9 cellular contexts compared by ENCODE assay signal in the genomic region with DNA sequence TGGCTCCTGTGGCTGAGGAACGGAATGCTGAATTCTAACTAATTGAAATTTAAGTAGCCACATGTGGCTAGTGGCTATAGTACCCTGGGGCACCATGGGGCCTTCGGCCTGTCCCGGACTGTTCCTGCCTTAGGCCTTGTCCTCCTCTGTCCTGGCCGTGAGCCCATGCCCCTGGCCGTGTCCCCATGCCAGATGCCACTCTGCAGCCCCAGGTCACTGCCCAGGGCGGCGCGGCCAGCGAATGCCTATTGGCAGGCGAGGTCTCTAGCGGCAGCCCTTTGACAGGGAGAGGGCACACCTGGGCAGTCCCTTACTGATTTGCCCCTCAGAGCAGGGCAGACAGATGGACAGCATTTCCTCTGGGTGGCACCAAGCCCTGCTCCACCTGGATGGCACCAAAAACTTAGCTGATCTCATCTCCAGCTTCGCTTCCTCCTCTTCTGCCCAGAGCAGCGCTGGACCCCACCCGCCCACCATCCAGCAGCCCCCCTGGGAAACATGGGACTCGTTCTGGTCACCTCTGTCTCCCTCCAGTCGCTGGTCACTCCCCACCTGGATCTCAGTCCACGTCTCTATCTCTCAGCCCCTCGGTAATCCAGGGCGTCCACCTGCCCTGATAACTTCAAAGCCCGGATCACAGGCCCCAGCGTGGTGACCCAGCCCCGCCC. TPM values are rescaled to one million over a fixed set of nuclear protein-coding genes. Genes with fewer than 3 reads are reported as not detected.
DNase-seq lines count a peak whose midpoint lies in the region; ATAC-seq, FAIRE-seq and TF ChIP-seq lines count a peak whose summit lies in the region.
"Had no signal": no experiment of that assay in that cellular context is flagged by ENCODE, and none has a peak within 500 bp of the region (broad histone marks: within the 10 kb centered on the region; RNA-seq: fewer than 3 reads in every experiment).

No MANE protein-coding gene starts in this region.

- H3K9me3 ChIP-seq in GM23248 (ENCODE audit: low read depth) = no peaks in the 10 kb centered on the region
- no peaks in the 10 kb centered on the region for H3K9me3 ChIP-seq in SK-N-MC (ENCODE audit: low read depth, low read length)
- H3K9me3 ChIP-seq in hepatocyte (ENCODE audit: low read depth) = no peaks in the 10 kb centered on the region

- peaks cover 10% of the 10 kb centered on the region for H3F3A ChIP-seq in GM23248 (ENCODE audit: insufficient read depth)

- H2BK15ac ChIP-seq in mesendoderm (replicated peaks; ENCODE audit: low read depth) = no peak overlapping the region

- H3K4me3 ChIP-seq in GM23248 (no peak overlapping the region), SK-N-MC (peak overlapping the region; percentile 89), hepatocyte (no peak overlapping the region), mesendoderm (ENCODE audit: low read length) (no peak overlapping the region)

- H3K9me2 ChIP-seq in GM23248 (ENCODE audit: insufficient read depth) (no peaks in the 10 kb centered on the region), hepatocyte (replicated peaks; ENCODE audit: insufficient read depth) (no peaks in the 10 kb centered on the region)

- H3K4me2 ChIP-seq in GM23248 (ENCODE audit: unreplicated experiment) = no peak overlapping the region
- H3K4me2 ChIP-seq in hepatocyte = peak overlapping the region; percentile 94
- no peak overlapping the region for H3K4me2 ChIP-seq in mesendoderm (ENCODE audit: low read length)

- H3K27me3 Mint-ChIP-seq in stimulated activated naive B cell treated with anti-CD40 and anti-IgM and Interleukin-4, amounts not matched to agents 10 μg/mL and 1 μg/mL and 100 μg/mL, for 72 hours = no peaks in the 10 kb centered on the region

- H3K27me3 ChIP-seq in GM23248 (replicated peaks; ENCODE audit: insufficient read depth) (no peaks in the 10 kb centered on the region), hepatocyte (no peaks in the 10 kb centered on the region), mesendoderm (ENCODE audit: insufficient read depth, low read length, poor library complexity) (no peaks in the 10 kb centered on the region)

- H3K79me2 ChIP-seq in GM23248 (ENCODE audit: insufficient read depth) (peaks cover 14% of the 10 kb centered on the region), hepatocyte (peaks cover 29% of the 10 kb centered on the region), mesendoderm (ENCODE audit: control insufficient read depth, insufficient read depth, low read length) (no peaks in the 10 kb centered on the region)

- no peak overlapping the region for H3K56ac ChIP-seq in mesendoderm (ENCODE audit: low read length)

- H2AFZ ChIP-seq in GM23248 (peak overlapping the region; percentile 99), hepatocyte (peak overlapping the region; percentile 94)

- no peak overlapping the region for H2BK120ac ChIP-seq in mesendoderm (ENCODE audit: low read depth, low read length)

- H3K4me1 Mint-ChIP-seq in stimulated activated naive B cell treated with anti-CD40 and anti-IgM and Interleukin-4, amounts not matched to agents 10 μg/mL and 1 μg/mL and 100 μg/mL, for 72 hours = peaks cover 71 to 88% of the 10 kb centered on the region in 2 donors

- DNase-seq in GM23248 (no peak), SK-N-MC (ENCODE audit: low read depth, low spot score) (no peak), hepatocyte (ENCODE audit: low spot score) (peak; percentile 5), mesendoderm (no peak), pons (ENCODE audit: low spot score) (no peak), GF-D8 (lab: John Stamatoyannopoulos, UW) (no peak), frontal cortex (ENCODE audit: low spot score in 2 of 2) (no peak)
- no peak for DNase-seq in stimulated activated naive B cell treated with anti-CD40 and anti-IgM and Interleukin-4, amounts not matched to agents 10 μg/mL and 1 μg/mL and 100 μg/mL, for 72 hours

- H2BK5ac ChIP-seq in mesendoderm (ENCODE audit: low read length) = no peak overlapping the region

- 75 to 79% methylated on average over 20 to 22 of the region's 22 CpGs for WGBS in GM23248 (ENCODE audit: low coverage in 1 of 2, low lambda C conversion rate in 2 of 2, missing lambda C conversion rate in 2 of 2), 2 experiments
- 70% methylated on average over 22 of the region's 22 CpGs for WGBS in hepatocyte (ENCODE audit: low lambda C conversion rate, missing lambda C conversion rate)
- WGBS in mesendoderm (ENCODE audit: extremely low coverage, insufficient coverage, low lambda C conversion rate) = no CpG with 5 or more reads among the region's 22 CpGs

- H3K4me3 Mint-ChIP-seq in stimulated activated naive B cell treated with anti-CD40 and anti-IgM and Interleukin-4, amounts not matched to agents 10 μg/mL and 1 μg/mL and 100 μg/mL, for 72 hours = peak overlapping the region; percentile 94 to 99

- in situ Hi-C loops in GM23248 (cut with MboI) = no loop called here

- no peak overlapping the region for H2AK5ac ChIP-seq in mesendoderm (ENCODE audit: low read length)

- no peak overlapping the region for H3K4ac ChIP-seq in mesendoderm (ENCODE audit: low read depth, low read length)

- H3K9ac ChIP-seq in GM23248 = no peak overlapping the region
- H3K9ac ChIP-seq in SK-N-MC (ENCODE audit: insufficient read length) = peak overlapping the region; percentile 87
- no peak overlapping the region for H3K9ac ChIP-seq in mesendoderm (ENCODE audit: low read length)

- TF ChIP-seq CTCF in hepatocyte (IDR thresholded peaks at IDR 0.05; ENCODE audit: poor library complexity) = no peak

- peak; percentile 27 to 28 for ATAC-seq in stimulated activated naive B cell treated with anti-CD40 and anti-IgM and Interleukin-4, amounts not matched to agents 10 μg/mL and 1 μg/mL and 100 μg/mL, for 72 hours (replicated peaks)

- H3K9me3 Mint-ChIP-seq in stimulated activated naive B cell treated with anti-CD40 and anti-IgM and Interleukin-4, amounts not matched to agents 10 μg/mL and 1 μg/mL and 100 μg/mL, for 72 hours = no peaks in the 10 kb centered on the region

- H4K5ac ChIP-seq in mesendoderm (ENCODE audit: low read length) = no peak overlapping the region

- no peak overlapping the region for H3K18ac ChIP-seq in mesendoderm (ENCODE audit: low read length)

- no peak overlapping the region for H3K23ac ChIP-seq in mesendoderm (ENCODE audit: low read length)

- no peak for FAIRE-seq in frontal cortex (lab: Jason Lieb, UNC)

- peak overlapping the region; percentile 100 for H3K27ac Mint-ChIP-seq in stimulated activated naive B cell treated with anti-CD40 and anti-IgM and Interleukin-4, amounts not matched to agents 10 μg/mL and 1 μg/mL and 100 μg/mL, for 72 hours

- peaks cover 20 to 39% of the 10 kb centered on the region in 2 donors for H3K36me3 Mint-ChIP-seq in stimulated activated naive B cell treated with anti-CD40 and anti-IgM and Interleukin-4, amounts not matched to agents 10 μg/mL and 1 μg/mL and 100 μg/mL, for 72 hours

- H3K27ac ChIP-seq in GM23248 (no peak overlapping the region), SK-N-MC (peak overlapping the region; percentile 86; the same call in 1 of the 2 replicates), hepatocyte (peak overlapping the region; percentile 88), mesendoderm (ENCODE audit: low read depth, low read length) (no peak overlapping the region)

- H4K8ac ChIP-seq in mesendoderm (ENCODE audit: low read depth, low read length) = no peak overlapping the region

- peaks cover 3% of the 10 kb centered on the region for H3K79me1 ChIP-seq in mesendoderm (ENCODE audit: low read length)

- no peaks in the 10 kb centered on the region for H4K20me1 ChIP-seq in GM23248 (ENCODE audit: insufficient read depth)
- H4K20me1 ChIP-seq in hepatocyte (ENCODE audit: insufficient read depth, poor library complexity, severe bottlenecking) = peaks cover 6% of the 10 kb centered on the region

- peaks cover 8% of the 10 kb centered on the region for H3K4me1 ChIP-seq in GM23248 (ENCODE audit: insufficient read depth)
- peaks cover 33% of the 10 kb centered on the region for H3K4me1 ChIP-seq in hepatocyte (ENCODE audit: insufficient read depth)
- no peaks in the 10 kb centered on the region for H3K4me1 ChIP-seq in mesendoderm (ENCODE audit: control insufficient read depth, low read depth, low read length)

- H3K36me3 ChIP-seq in GM23248 (ENCODE audit: low read depth) (no peaks in the 10 kb centered on the region), SK-N-MC (ENCODE audit: insufficient read depth, low read length) (peaks cover 25% of the 10 kb centered on the region), hepatocyte (replicated peaks; ENCODE audit: insufficient read depth, low read depth) (no peaks in the 10 kb centered on the region), mesendoderm (ENCODE audit: control insufficient read depth, insufficient read depth, low read length) (no peaks in the 10 kb centered on the region)

RNA-seq across cellular contexts. Expression of a gene that starts 1.1 kb away (rescaled TPM):
- total RNA-seq in GM23248 (2014; rRNA removed; shearing (Covaris generic)) = 4.0 and 5.1 TPM in 2 replicates
- polyA plus RNA-seq in GM23248 (2016; fragmentation: Nextera tagmentation; extraction: Ambion mirVana) (2.7 and 3.9 TPM in 2 replicates), hepatocyte (13.6 and 14.3 TPM in 2 replicates)
- total RNA-seq in hepatocyte (14.2 and 15.2 TPM in 2 replicates), frontal cortex (46.5 TPM)
- polyA plus RNA-seq in mesendoderm (2013, experiment 1 of 2) = 8.0 TPM
- 7.0 TPM for polyA plus RNA-seq in mesendoderm (2013, experiment 2 of 2)

RNA-seq across cellular contexts. Expression of a gene that starts 45.6 kb away (rescaled TPM):
- total RNA-seq in GM23248 (2014; rRNA removed; shearing (Covaris generic)) = not detected in 2 replicates
- polyA plus RNA-seq in GM23248 (2016; fragmentation: Nextera tagmentation; extraction: Ambion mirVana) (not detected in 2 replicates), hepatocyte (not detected in 2 replicates)
- total RNA-seq in hepatocyte (0.47 TPM in 1 of 2 replicates, not detected in the other), frontal cortex (0.82 TPM)
- polyA plus RNA-seq in mesendoderm (2013, experiment 1 of 2) = not detected
- polyA plus RNA-seq in mesendoderm (2013, experiment 2 of 2) = 0.18 TPM
- total RNA-seq: left cardiac atrium had no signal

Comparison
In these comparisons a context has a peak if more than half of its experiments do, and no peak if none do; other contexts are left out.
1. H3K27ac ChIP-seq: peak in SK-N-MC (single experiment) and hepatocyte (single experiment); none in GM23248 (single experiment) and mesendoderm (single experiment).